In the genomic region with DNA sequence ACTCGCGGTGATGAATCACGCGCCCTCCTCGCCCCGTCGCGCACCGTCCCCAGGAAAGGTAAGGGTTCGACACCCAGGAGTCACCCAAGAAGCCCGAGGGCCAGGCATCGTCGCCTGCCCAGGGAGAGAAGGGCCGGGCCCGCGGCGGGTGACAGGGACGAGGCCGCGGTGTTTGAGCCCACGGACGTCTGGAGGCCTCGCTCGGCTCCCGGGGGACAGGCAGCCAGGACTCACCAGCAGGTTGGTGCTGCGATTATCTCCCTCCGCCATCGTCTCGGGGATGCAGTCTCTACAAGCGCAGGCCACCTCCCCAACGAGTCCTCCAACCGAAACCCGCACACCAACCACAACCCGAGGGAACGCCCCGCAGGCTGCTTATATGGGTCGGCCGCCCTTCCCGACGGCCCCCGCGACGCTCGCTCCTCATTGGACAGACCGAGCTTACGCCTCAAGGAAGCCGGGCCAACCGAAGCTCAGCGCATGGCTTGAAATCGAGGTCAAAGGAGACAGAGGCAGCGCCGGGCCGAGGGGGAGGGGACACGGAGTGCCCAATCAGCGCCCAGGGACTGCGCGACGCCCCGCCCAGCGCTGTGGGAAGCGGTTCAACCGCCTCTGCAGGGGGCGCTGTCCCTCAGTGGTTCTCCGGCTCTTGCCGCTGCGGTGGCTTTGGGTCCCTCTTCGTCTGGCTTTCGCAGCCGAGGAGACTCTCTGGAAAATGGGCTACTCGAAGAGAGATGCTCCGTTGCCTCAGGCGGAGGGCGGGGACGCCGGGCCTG, we compare ENCODE assay signal across 1 cellular context.
TF ChIP-seq lines count a peak whose summit lies in the region.

ARL6IP1 (minus strand) TSS at position 353 of the 776 bp plus-strand sequence; CDS start at position 270, 83 bp downstream.

TF ChIP-seq in K562, 482 proteins besides CTCF, POLR2A, EP300 and RAD21 (continued from another document and continues in another):
- TF ChIP-seq YY1 (IDR thresholded peaks at IDR 0.05; ENCODE audit: borderline replicate concordance in 1 of 3, control insufficient read depth in 1 of 3, extremely low read depth in 1 of 3, insufficient read depth in 3 of 3, insufficient read length in 1 of 3, insufficient replicate concordance in 2 of 3, low read depth in 1 of 3, low read length in 2 of 3) (peak in 2 of 3 experiments; percentile 33 to 80), KLF1 (tag; IDR thresholded peaks at IDR 0.05) (peak; percentile 84), ZFX (CRISPR knock-in tag; IDR thresholded peaks at IDR 0.05) (peak; percentile 92), ZNF274 (IDR thresholded peaks at IDR 0.05; ENCODE audit: borderline replicate concordance, low read depth, low read length) (no peak; the same call in 1 of the 2 replicates), SPI1 (IDR thresholded peaks at IDR 0.05; ENCODE audit: borderline replicate concordance, low read depth, low read length) (no peak), HMGXB4 (CRISPR knock-in tag; IDR thresholded peaks at IDR 0.05) (peak; percentile 65; the same call in 1 of the 2 replicates), ILF3 (IDR thresholded peaks at IDR 0.05; ENCODE audit: borderline replicate concordance) (peak; percentile 83; the same call in 1 of the 2 replicates), L3MBTL2 (IDR thresholded peaks at IDR 0.05) (peak; percentile 96), GATAD2A (IDR thresholded peaks at IDR 0.05) (no peak), SNAPC5 (CRISPR knock-in tag; IDR thresholded peaks at IDR 0.05) (no peak), PRMT5 (CRISPR knock-in tag; IDR thresholded peaks at IDR 0.05) (no peak), MYNN (IDR thresholded peaks at IDR 0.05) (no peak; the same call in 1 of the 2 replicates), MYNN (CRISPR knock-in tag; IDR thresholded peaks at IDR 0.05) (no peak), CHD7 (IDR thresholded peaks at IDR 0.05; ENCODE audit: low read depth, low read length) (no peak), ZNF584 (CRISPR knock-in tag; IDR thresholded peaks at IDR 0.05; ENCODE audit: low read depth) (no peak), ZNF57 (CRISPR knock-in tag; IDR thresholded peaks at IDR 0.05) (no peak)
- TF ChIP-seq, protein P1, sequence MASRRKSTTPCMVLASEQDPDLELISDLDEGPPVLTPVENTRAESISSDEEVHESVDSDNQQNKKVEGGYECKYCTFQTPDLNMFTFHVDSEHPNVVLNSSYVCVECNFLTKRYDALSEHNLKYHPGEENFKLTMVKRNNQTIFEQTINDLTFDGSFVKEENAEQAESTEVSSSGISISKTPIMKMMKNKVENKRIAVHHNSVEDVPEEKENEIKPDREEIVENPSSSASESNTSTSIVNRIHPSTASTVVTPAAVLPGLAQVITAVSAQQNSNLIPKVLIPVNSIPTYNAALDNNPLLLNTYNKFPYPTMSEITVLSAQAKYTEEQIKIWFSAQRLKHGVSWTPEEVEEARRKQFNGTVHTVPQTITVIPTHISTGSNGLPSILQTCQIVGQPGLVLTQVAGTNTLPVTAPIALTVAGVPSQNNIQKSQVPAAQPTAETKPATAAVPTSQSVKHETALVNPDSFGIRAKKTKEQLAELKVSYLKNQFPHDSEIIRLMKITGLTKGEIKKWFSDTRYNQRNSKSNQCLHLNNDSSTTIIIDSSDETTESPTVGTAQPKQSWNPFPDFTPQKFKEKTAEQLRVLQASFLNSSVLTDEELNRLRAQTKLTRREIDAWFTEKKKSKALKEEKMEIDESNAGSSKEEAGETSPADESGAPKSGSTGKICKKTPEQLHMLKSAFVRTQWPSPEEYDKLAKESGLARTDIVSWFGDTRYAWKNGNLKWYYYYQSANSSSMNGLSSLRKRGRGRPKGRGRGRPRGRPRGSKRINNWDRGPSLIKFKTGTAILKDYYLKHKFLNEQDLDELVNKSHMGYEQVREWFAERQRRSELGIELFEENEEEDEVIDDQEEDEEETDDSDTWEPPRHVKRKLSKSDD (conservative IDR thresholded peaks at IDR 0.05; ENCODE audit: low read length) = peak; percentile 18; the same call in 1 of the 2 replicates
- TF ChIP-seq, protein P2, sequence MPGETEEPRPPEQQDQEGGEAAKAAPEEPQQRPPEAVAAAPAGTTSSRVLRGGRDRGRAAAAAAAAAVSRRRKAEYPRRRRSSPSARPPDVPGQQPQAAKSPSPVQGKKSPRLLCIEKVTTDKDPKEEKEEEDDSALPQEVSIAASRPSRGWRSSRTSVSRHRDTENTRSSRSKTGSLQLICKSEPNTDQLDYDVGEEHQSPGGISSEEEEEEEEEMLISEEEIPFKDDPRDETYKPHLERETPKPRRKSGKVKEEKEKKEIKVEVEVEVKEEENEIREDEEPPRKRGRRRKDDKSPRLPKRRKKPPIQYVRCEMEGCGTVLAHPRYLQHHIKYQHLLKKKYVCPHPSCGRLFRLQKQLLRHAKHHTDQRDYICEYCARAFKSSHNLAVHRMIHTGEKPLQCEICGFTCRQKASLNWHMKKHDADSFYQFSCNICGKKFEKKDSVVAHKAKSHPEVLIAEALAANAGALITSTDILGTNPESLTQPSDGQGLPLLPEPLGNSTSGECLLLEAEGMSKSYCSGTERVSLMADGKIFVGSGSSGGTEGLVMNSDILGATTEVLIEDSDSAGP (CRISPR knock-in tag; IDR thresholded peaks at IDR 0.05) = 0 out of 2 replicates have a peak, but pooled peaks have one; percentile 30
